In genomic region chr1:225896937-225897549, GRCh38 we compare ENCODE assay signal across 9 cellular contexts. TPM values are rescaled to one million over a fixed set of nuclear protein-coding genes. Genes with fewer than 3 reads are reported as not detected.
DNase-seq lines count a peak whose midpoint lies in the region; ATAC-seq, FAIRE-seq and TF ChIP-seq lines count a peak whose summit lies in the region.
"Had no signal": no experiment of that assay in that cellular context is flagged by ENCODE, and none has a peak within 500 bp of the region (broad histone marks: within the 10 kb centered on the region; RNA-seq: fewer than 3 reads in every experiment).

No MANE protein-coding gene starts in this region.

- H3K4me2 ChIP-seq in DOHH2 (ENCODE audit: low read length) = peak overlapping the region; percentile 60

- H3K27ac ChIP-seq in DOHH2 (ENCODE audit: low read depth, low read length) = no peak overlapping the region

- H3K4me3 ChIP-seq in DOHH2 (ENCODE audit: low read length) (peak overlapping the region; percentile 40), epithelial cell of proximal tubule (ENCODE audit: low read depth, low read length) (no peak overlapping the region)

- H4K20me1 ChIP-seq in DOHH2 (ENCODE audit: control insufficient read depth, insufficient read depth, low read depth, low read length) = no peaks in the 10 kb centered on the region

- H3K79me2 ChIP-seq in DOHH2 (ENCODE audit: control insufficient read depth, low read length) = no peaks in the 10 kb centered on the region

- no peaks in the 10 kb centered on the region for H3K36me3 ChIP-seq in DOHH2 (ENCODE audit: control insufficient read depth, low read length)

- no peaks in the 10 kb centered on the region for H3K27me3 ChIP-seq in DOHH2 (ENCODE audit: control insufficient read depth, low read length)

- ATAC-seq in GM21529 (IDR thresholded peaks at IDR 0.05; ENCODE audit: unreplicated experiment) = peak; percentile 100

- H3K9me2 ChIP-seq in DOHH2 (replicated peaks; ENCODE audit: control insufficient read depth, low read length) = no peaks in the 10 kb centered on the region

- peaks cover 19% of the 10 kb centered on the region for H3K4me1 ChIP-seq in DOHH2 (ENCODE audit: control insufficient read depth, low read length)

- H3F3A ChIP-seq in DOHH2 (ENCODE audit: control insufficient read depth, insufficient read depth) = no peaks in the 10 kb centered on the region

- no peak for FAIRE-seq in HTR-8/SVneo (lab: Jason Lieb, UNC)
- FAIRE-seq: islet of Langerhans had no signal

- peak; percentile 24 for DNase-seq in HTR-8/SVneo (ENCODE audit: insufficient read length, low spot score)
- DNase-seq in activated CD4-positive, alpha-beta T cell treated with anti-CD3 and anti-CD28 coated beads, Interleukin-2, amount 50 U/mL, for 1 hour = peak; percentile 55
- DNase-seq in epithelial cell of proximal tubule (ENCODE audit: low read depth) = peak; percentile 65
- DNase-seq in stimulated activated CD8-positive, alpha-beta memory T cell treated with anti-CD3 and anti-CD28 coated beads, Interleukin-4, amount 100 ng/mL, for 4 hours (ENCODE audit: low read depth in 2 of 2, low spot score in 1 of 2) = peak; percentile 20 to 40
- DNase-seq in AG08395 (ENCODE audit: low spot score) = no peak
- DNase-seq in NCI-H2081 treated with DMSO at 0.1 percent for 48 hours (lab: John Stamatoyannopoulos, UW) = no peak

- TF ChIP-seq CTCF in DOHH2 (IDR thresholded peaks at IDR 0.05; ENCODE audit: low read depth, low read length, poor library complexity, severe bottlenecking) (no peak), epithelial cell of proximal tubule (conservative IDR thresholded peaks at IDR 0.05; ENCODE audit: low read depth, low read length) (no peak)

- no peaks in the 10 kb centered on the region for H3K9me3 ChIP-seq in DOHH2 (ENCODE audit: control insufficient read depth, insufficient read depth, low read length)

RNA-seq across cellular contexts. Expression of gene LEFTY1, which starts 8.1 kb away (rescaled TPM):
- total RNA-seq in epithelial cell of proximal tubule = not detected in 2 replicates

RNA-seq across cellular contexts. Expression of gene TMEM63A, which starts 14.9 kb away (rescaled TPM):
- 13.2 and 19.5 TPM in 2 replicates for total RNA-seq in epithelial cell of proximal tubule

RNA-seq across cellular contexts. Expression of gene PYCR2, which starts 27.0 kb away (rescaled TPM):
- total RNA-seq in epithelial cell of proximal tubule = 37.8 and 62.3 TPM in 2 replicates

RNA-seq across cellular contexts. Expression of gene LEFTY2, which starts 44.0 kb away (rescaled TPM):
- 0.36 TPM in 1 of 2 replicates, not detected in the other for total RNA-seq in epithelial cell of proximal tubule

Comparison
In these comparisons a context has a peak if more than half of its experiments do, and no peak if none do; other contexts are left out.
1. DNase-seq: peak in HTR-8/SVneo (single experiment), activated CD4-positive, alpha-beta T cell treated with anti-CD3 and anti-CD28 coated beads, Interleukin-2, amount 50 U/mL, for 1 hour (single experiment), epithelial cell of proximal tubule (single experiment) and stimulated activated CD8-positive, alpha-beta memory T cell treated with anti-CD3 and anti-CD28 coated beads, Interleukin-4, amount 100 ng/mL, for 4 hours (2 of 2); none in AG08395 (single experiment) and NCI-H2081 treated with DMSO at 0.1 percent for 48 hours (single experiment).